ENCODE assay signal across 10 cellular contexts in the genomic region with DNA sequence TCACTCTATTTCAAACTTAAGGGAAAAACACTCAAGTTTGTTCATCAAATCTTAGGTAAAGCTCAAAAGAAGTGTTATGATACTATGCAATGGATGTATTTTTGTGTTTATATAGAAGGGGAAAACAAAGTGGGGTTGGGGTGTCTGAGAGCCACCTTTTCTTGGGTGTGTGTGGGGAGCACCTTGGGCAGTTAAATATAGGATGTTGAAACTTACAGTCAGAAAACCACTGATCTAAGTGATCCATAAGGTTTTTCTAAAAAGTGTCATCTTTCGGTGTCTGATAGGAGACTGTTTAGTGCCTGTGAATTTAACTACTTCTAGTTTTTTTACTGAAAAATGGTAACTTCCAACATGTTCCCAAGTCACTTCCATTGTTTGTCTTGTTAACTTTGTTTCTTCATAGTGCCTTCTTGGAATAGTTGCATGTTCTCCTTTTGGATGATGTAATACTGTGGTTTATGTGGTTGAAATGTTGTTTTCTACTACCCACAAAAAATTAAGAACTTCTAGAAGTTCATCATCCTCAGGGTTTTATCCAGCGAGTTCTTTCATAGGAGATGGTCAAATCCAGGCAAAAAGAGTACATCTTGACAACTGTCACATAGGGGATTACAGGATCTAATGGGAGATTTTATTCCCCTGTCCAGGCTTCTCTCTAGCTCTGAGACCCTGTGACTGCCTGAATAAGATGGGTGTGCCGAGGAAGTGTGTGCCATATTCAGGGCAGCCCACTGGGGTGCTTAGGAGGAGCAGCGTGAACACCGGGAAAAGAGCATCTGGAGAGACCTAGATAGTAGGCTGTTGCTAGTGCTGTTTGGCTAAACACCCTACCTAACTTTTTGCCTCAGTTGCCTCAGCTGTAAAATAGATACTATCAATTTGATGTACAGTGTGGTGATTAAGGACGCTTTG. TPM values are rescaled to one million over a fixed set of nuclear protein-coding genes. Genes with fewer than 3 reads are reported as not detected.
DNase-seq lines count a peak whose midpoint lies in the region; ATAC-seq and TF ChIP-seq lines count a peak whose summit lies in the region.
"Had no signal": no experiment of that assay in that cellular context is flagged by ENCODE, and none has a peak within 500 bp of the region (broad histone marks: within the 10 kb centered on the region; RNA-seq: fewer than 3 reads in every experiment).

No MANE protein-coding gene starts in this region.

- intact Hi-C loops in CD4-positive, alpha-beta T cell (cut with DNase I, micrococcal nuclease) = loop anchor here in 1 of 2 experiments (5.0 kb wide), 1 partner anchor 47 kb away; a partner anchor contains a TSS
- intact Hi-C loops in breast epithelium (cut with DNase I; ENCODE audit: low total_unique reads) = no loop called here

- no peaks in the 10 kb centered on the region for H3K27me3 Mint-ChIP-seq in CD4-positive, alpha-beta T cell
- no peaks in the 10 kb centered on the region for H3K27me3 Mint-ChIP-seq in nephron progenitor cell (ENCODE audit: low read depth, poor library complexity)

- TF ChIP-seq POLR2A in NB4 (IDR thresholded peaks at IDR 0.05; ENCODE audit: extremely low read depth, insufficient read length) = no peak
- TF ChIP-seq POLR2A in breast epithelium (IDR thresholded peaks at IDR 0.05) = no peak

- no peaks in the 10 kb centered on the region for H3K9me3 Mint-ChIP-seq in CD4-positive, alpha-beta T cell
- no peaks in the 10 kb centered on the region for H3K9me3 Mint-ChIP-seq in nephron progenitor cell

- peaks cover 0 to 5% of the 10 kb centered on the region in 2 donors for H3K4me1 ChIP-seq in breast epithelium

- peaks cover 79% of the 10 kb centered on the region for H3K4me1 Mint-ChIP-seq in CD4-positive, alpha-beta T cell (ENCODE audit: low read depth)
- H3K4me1 Mint-ChIP-seq in nephron progenitor cell = peaks cover 21% of the 10 kb centered on the region

- CTCF ChIA-PET in CD4-positive, alpha-beta T cell (lab: Charles Lee) = interaction anchor here (2.2 kb wide), 1 partner anchor 40 kb away, joined by 6 read pairs; no protein-coding TSS in a partner anchor

- no peak for TF ChIP-seq CTCF in CD4-positive, alpha-beta T cell (IDR thresholded peaks at IDR 0.05)
- TF ChIP-seq CTCF in NB4 (IDR thresholded peaks at IDR 0.05; ENCODE audit: low read depth, low read length) (no peak), breast epithelium (IDR thresholded peaks at IDR 0.05) (no peak), nephron progenitor cell (IDR thresholded peaks at IDR 0.05) (no peak)

- DNase-seq in CD4-positive, alpha-beta T cell = no peak
- peak; percentile 82 for DNase-seq in NB4 (ENCODE audit: low read depth)
- DNase-seq in breast epithelium (ENCODE audit: low spot score in 2 of 2) = no peak
- DNase-seq in nephron progenitor cell = no peak
- DNase-seq in NCI-H1048 (lab: John Stamatoyannopoulos, UW) = no peak
- no peak for DNase-seq in HuH-7.5 (ENCODE audit: low spot score)
- no peak for DNase-seq in NCI-H748 treated with DMSO at 0.1 percent for 48 hours (lab: John Stamatoyannopoulos, UW)
- DNase-seq: NCI-H2081, small intestine had no signal

- H3K4me3 Mint-ChIP-seq in CD4-positive, alpha-beta T cell = peak overlapping the region; percentile 3
- no peak overlapping the region for H3K4me3 Mint-ChIP-seq in nephron progenitor cell

- H3K36me3 ChIP-seq in breast epithelium = no peaks in the 10 kb centered on the region

- no peak overlapping the region for H3K27ac ChIP-seq in CD4-positive, alpha-beta T cell (ENCODE audit: low read depth, low read length)
- H3K27ac ChIP-seq in breast epithelium = peak overlapping the region; percentile 64 to 75

- ATAC-seq in CD4-positive, alpha-beta T cell (ENCODE audit: poor library complexity) = peak; percentile 12
- ATAC-seq in HG03095 (IDR thresholded peaks at IDR 0.05; ENCODE audit: unreplicated experiment) = no peak

- no peaks in the 10 kb centered on the region for H3K27me3 ChIP-seq in CD4-positive, alpha-beta T cell (ENCODE audit: control insufficient read depth, insufficient read depth, low read length)
- H3K27me3 ChIP-seq in breast epithelium = no peaks in the 10 kb centered on the region

- H3K36me3 Mint-ChIP-seq in CD4-positive, alpha-beta T cell (ENCODE audit: low read depth) = peaks cover 60% of the 10 kb centered on the region
- H3K36me3 Mint-ChIP-seq in nephron progenitor cell (ENCODE audit: low read depth) = peaks cover 26% of the 10 kb centered on the region

- peak overlapping the region; percentile 75 for H3K27ac Mint-ChIP-seq in CD4-positive, alpha-beta T cell
- H3K27ac Mint-ChIP-seq in nephron progenitor cell = peak overlapping the region; percentile 79

- H3K9me3 ChIP-seq in CD4-positive, alpha-beta T cell (ENCODE audit: control insufficient read depth, low read length) = no peaks in the 10 kb centered on the region
- no peaks in the 10 kb centered on the region for H3K9me3 ChIP-seq in breast epithelium

- no peak overlapping the region for H3K4me3 ChIP-seq in NB4 (ENCODE audit: low read depth, low read length)
- no peak overlapping the region for H3K4me3 ChIP-seq in breast epithelium

- POLR2A ChIA-PET in CD4-positive, alpha-beta T cell (lab: Charles Lee) = no interaction called here

RNA-seq across cellular contexts. Expression of a gene that starts 46.2 kb away (rescaled TPM):
- total RNA-seq in CD4-positive, alpha-beta T cell = 10 to 100 TPM; 44.8 to 45.3 TPM
- total RNA-seq in breast epithelium = 10 to 100 TPM; 79.0 to 85.9 (median 83.4) TPM
